8 cellular contexts compared by ENCODE assay signal in genomic region chr20:45933231-45934045, GRCh38.
DNase-seq lines count a peak whose midpoint lies in the region; ATAC-seq and FAIRE-seq lines count a peak whose summit lies in the region.

No MANE protein-coding gene starts in this region.

- H3K27ac Mint-ChIP-seq in T-helper 1 cell treated with Interleukin-12 subunit alpha and Interleukin-12 subunit beta and Interleukin-4 antibody, amounts not matched to agents 30 μg/mL and 1 μg/mL, for 36 hours = peak overlapping the region; percentile 98

- no peaks in the 10 kb centered on the region for H3K27me3 Mint-ChIP-seq in T-helper 1 cell treated with Interleukin-12 subunit alpha and Interleukin-12 subunit beta and Interleukin-4 antibody, amounts not matched to agents 30 μg/mL and 1 μg/mL, for 36 hours (ENCODE audit: low read depth)

- peaks cover 14% of the 10 kb centered on the region for H3K36me3 Mint-ChIP-seq in T-helper 1 cell treated with Interleukin-12 subunit alpha and Interleukin-12 subunit beta and Interleukin-4 antibody, amounts not matched to agents 30 μg/mL and 1 μg/mL, for 36 hours (ENCODE audit: low read depth)

- FAIRE-seq in GM19239 (lab: Jason Lieb, UNC) = peak; percentile 74

- ATAC-seq in HG02763 (IDR thresholded peaks at IDR 0.05; ENCODE audit: unreplicated experiment) = no peak

- in situ Hi-C loops in ACHN (cut with HindIII; ENCODE audit: low pct_ligation_motif_present, low pct_unique_long_range_greater_than_20kb, low sequenced_read_pairs) = no loop called here

- DNase-seq in ACHN (peak; percentile 77), GM19239 (ENCODE audit: insufficient read length, low spot score) (peak; percentile 71), NCI-H1694 (lab: John Stamatoyannopoulos, UW) (peak; percentile 53), astrocyte of the hippocampus (ENCODE audit: low read depth, low spot score) (peak; percentile 81), hepatic stellate cell (ENCODE audit: low spot score) (peak; percentile 83), putamen (ENCODE audit: low spot score) (peak; percentile 77)

- peaks cover 18% of the 10 kb centered on the region for H3K4me1 Mint-ChIP-seq in T-helper 1 cell treated with Interleukin-12 subunit alpha and Interleukin-12 subunit beta and Interleukin-4 antibody, amounts not matched to agents 30 μg/mL and 1 μg/mL, for 36 hours (ENCODE audit: low read depth)

- H3K9me3 Mint-ChIP-seq in T-helper 1 cell treated with Interleukin-12 subunit alpha and Interleukin-12 subunit beta and Interleukin-4 antibody, amounts not matched to agents 30 μg/mL and 1 μg/mL, for 36 hours = no peaks in the 10 kb centered on the region

- H3K4me3 Mint-ChIP-seq in T-helper 1 cell treated with Interleukin-12 subunit alpha and Interleukin-12 subunit beta and Interleukin-4 antibody, amounts not matched to agents 30 μg/mL and 1 μg/mL, for 36 hours = peak overlapping the region; percentile 91
